In the genomic region with DNA sequence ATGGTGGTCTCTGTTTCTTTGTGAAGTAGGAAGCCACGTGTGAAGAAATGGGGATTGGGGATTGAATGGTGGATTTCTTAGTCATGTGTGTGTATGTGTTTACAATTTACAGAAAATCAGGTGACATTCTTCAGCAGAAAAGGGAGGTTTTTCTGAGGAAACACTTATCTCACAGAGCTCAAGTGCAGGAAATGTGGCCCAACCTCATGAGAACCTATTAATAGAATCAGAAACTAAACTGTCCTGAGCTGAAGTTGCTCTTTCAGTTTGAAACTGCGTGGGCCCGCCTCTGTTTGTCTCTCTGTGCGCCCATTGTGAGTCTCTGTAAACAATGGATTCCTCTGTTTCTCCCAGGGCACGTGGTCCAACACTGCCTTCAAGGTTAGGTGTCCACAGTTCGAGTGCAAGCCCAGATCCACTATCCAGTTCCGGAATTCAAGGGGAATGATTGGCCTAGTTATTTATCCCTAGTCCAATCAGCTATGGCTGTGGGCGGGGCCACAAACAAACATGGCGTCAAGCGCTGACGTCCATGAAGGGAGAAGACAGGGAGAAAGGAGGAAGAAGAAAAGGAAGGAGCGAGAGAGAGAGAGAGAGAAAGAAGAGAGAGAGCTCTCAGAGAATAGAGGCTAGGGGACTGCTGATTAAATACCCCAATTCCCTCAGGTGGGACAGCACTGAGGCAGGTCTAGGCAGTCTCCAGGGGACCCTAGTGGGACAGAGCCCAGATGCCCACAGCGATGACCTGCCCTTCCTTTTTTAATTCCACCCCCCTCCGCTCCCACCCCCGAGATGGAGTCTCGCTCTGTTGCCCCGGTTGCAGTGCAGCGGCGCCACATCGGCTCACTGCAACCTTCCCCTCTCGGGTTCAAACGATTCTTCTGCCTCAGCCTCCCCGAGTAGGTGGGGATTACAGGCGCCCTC, we compare ENCODE assay signal across 1 cellular context.
TF ChIP-seq lines count a peak whose summit lies in the region.

No MANE protein-coding gene starts in this region.

TF ChIP-seq in GM12878, 131 proteins besides CTCF, POLR2A, EP300 and RAD21 (continued from another document and continues in another):
- TF ChIP-seq, protein P1, sequence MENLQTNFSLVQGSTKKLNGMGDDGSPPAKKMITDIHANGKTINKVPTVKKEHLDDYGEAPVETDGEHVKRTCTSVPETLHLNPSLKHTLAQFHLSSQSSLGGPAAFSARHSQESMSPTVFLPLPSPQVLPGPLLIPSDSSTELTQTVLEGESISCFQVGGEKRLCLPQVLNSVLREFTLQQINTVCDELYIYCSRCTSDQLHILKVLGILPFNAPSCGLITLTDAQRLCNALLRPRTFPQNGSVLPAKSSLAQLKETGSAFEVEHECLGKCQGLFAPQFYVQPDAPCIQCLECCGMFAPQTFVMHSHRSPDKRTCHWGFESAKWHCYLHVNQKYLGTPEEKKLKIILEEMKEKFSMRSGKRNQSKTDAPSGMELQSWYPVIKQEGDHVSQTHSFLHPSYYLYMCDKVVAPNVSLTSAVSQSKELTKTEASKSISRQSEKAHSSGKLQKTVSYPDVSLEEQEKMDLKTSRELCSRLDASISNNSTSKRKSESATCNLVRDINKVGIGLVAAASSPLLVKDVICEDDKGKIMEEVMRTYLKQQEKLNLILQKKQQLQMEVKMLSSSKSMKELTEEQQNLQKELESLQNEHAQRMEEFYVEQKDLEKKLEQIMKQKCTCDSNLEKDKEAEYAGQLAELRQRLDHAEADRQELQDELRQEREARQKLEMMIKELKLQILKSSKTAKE (IDR thresholded peaks at IDR 0.05; ENCODE audit: low read depth, poor library complexity, severe bottlenecking), result peak; percentile 68
- TF ChIP-seq JUNB (IDR thresholded peaks at IDR 0.05) (no peak), PML (IDR thresholded peaks at IDR 0.05; ENCODE audit: low read length) (peak; percentile 73), ZZZ3 (IDR thresholded peaks at IDR 0.05; ENCODE audit: control insufficient read depth, insufficient read length, low read depth) (no peak), KAT2A (conservative IDR thresholded peaks at IDR 0.05; ENCODE audit: control insufficient read depth, low read depth, low read length) (no peak), ZNF622 (IDR thresholded peaks at IDR 0.05) (no peak), SMAD1 (IDR thresholded peaks at IDR 0.05; ENCODE audit: low read depth, partially characterized antibody) (peak; percentile 21), NBN (IDR thresholded peaks at IDR 0.05) (peak; percentile 19; the same call in 1 of the 2 replicates), CREB1 (IDR thresholded peaks at IDR 0.05; ENCODE audit: low read depth) (peak; percentile 57; the same call in 1 of the 2 replicates), NR2C2 (IDR thresholded peaks at IDR 0.05; ENCODE audit: borderline replicate concordance, control insufficient read depth, insufficient read length, low read depth) (no peak), CBX5 (IDR thresholded peaks at IDR 0.05; ENCODE audit: low read depth) (no peak), FOS (IDR thresholded peaks at IDR 0.05; ENCODE audit: borderline replicate concordance, extremely low read depth, insufficient read length) (peak; percentile 2), SMC3 (IDR thresholded peaks at IDR 0.05; ENCODE audit: borderline replicate concordance, low read length) (no peak), MTA2 (IDR thresholded peaks at IDR 0.05; ENCODE audit: low read depth) (peak; percentile 24; the same call in 1 of the 2 replicates), ESRRA (IDR thresholded peaks at IDR 0.05; ENCODE audit: low read length) (no peak), NFXL1 (IDR thresholded peaks at IDR 0.05; ENCODE audit: borderline replicate concordance) (no peak), SMARCA5 (IDR thresholded peaks at IDR 0.05) (0 out of 2 replicates have a peak, but pooled peaks have one; percentile 49), CHD2 (IDR thresholded peaks at IDR 0.05; ENCODE audit: borderline replicate concordance, low read depth, low read length) (no peak), TCF3 (IDR thresholded peaks at IDR 0.05; ENCODE audit: borderline replicate concordance, insufficient read depth, low read depth, low read length) (no peak), CBFB (IDR thresholded peaks at IDR 0.05; ENCODE audit: low read depth) (0 out of 2 replicates have a peak, but pooled peaks have one; percentile 63), HDAC6 (IDR thresholded peaks at IDR 0.05; ENCODE audit: unreplicated experiment) (no peak), SREBF1 (IDR thresholded peaks at IDR 0.05; ENCODE audit: low read length) (no peak), TAF1 (IDR thresholded peaks at IDR 0.05; ENCODE audit: borderline replicate concordance, low read depth, low read length) (peak; percentile 88), BHLHE40 (IDR thresholded peaks at IDR 0.05; ENCODE audit: borderline replicate concordance in 1 of 2, low read depth in 2 of 2, low read length in 1 of 2) (peak; percentile 59 to 70), SPI1 (IDR thresholded peaks at IDR 0.05; ENCODE audit: borderline replicate concordance, insufficient read depth, low read depth, low read length) (peak; percentile 52; the same call in 1 of the 2 replicates), PAX5 (IDR thresholded peaks at IDR 0.05; ENCODE audit: borderline replicate concordance, low read depth, low read length) (no peak), POU2F2 (IDR thresholded peaks at IDR 0.05; ENCODE audit: borderline replicate concordance, low read depth, low read length) (peak; percentile 59; the same call in 1 of the 3 replicates), DPF2 (IDR thresholded peaks at IDR 0.05) (no peak), FOXK2 (IDR thresholded peaks at IDR 0.05) (peak; percentile 86)
- TF ChIP-seq, protein P2, sequence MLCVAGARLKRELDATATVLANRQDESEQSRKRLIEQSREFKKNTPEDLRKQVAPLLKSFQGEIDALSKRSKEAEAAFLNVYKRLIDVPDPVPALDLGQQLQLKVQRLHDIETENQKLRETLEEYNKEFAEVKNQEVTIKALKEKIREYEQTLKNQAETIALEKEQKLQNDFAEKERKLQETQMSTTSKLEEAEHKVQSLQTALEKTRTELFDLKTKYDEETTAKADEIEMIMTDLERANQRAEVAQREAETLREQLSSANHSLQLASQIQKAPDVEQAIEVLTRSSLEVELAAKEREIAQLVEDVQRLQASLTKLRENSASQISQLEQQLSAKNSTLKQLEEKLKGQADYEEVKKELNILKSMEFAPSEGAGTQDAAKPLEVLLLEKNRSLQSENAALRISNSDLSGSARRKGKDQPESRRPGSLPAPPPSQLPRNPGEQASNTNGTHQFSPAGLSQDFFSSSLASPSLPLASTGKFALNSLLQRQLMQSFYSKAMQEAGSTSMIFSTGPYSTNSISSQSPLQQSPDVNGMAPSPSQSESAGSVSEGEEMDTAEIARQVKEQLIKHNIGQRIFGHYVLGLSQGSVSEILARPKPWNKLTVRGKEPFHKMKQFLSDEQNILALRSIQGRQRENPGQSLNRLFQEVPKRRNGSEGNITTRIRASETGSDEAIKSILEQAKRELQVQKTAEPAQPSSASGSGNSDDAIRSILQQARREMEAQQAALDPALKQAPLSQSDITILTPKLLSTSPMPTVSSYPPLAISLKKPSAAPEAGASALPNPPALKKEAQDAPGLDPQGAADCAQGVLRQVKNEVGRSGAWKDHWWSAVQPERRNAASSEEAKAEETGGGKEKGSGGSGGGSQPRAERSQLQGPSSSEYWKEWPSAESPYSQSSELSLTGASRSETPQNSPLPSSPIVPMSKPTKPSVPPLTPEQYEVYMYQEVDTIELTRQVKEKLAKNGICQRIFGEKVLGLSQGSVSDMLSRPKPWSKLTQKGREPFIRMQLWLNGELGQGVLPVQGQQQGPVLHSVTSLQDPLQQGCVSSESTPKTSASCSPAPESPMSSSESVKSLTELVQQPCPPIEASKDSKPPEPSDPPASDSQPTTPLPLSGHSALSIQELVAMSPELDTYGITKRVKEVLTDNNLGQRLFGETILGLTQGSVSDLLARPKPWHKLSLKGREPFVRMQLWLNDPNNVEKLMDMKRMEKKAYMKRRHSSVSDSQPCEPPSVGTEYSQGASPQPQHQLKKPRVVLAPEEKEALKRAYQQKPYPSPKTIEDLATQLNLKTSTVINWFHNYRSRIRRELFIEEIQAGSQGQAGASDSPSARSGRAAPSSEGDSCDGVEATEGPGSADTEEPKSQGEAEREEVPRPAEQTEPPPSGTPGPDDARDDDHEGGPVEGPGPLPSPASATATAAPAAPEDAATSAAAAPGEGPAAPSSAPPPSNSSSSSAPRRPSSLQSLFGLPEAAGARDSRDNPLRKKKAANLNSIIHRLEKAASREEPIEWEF (IDR thresholded peaks at IDR 0.05; ENCODE audit: insufficient replicate concordance, low read depth, low read length), result no peak
- TF ChIP-seq, protein P3, sequence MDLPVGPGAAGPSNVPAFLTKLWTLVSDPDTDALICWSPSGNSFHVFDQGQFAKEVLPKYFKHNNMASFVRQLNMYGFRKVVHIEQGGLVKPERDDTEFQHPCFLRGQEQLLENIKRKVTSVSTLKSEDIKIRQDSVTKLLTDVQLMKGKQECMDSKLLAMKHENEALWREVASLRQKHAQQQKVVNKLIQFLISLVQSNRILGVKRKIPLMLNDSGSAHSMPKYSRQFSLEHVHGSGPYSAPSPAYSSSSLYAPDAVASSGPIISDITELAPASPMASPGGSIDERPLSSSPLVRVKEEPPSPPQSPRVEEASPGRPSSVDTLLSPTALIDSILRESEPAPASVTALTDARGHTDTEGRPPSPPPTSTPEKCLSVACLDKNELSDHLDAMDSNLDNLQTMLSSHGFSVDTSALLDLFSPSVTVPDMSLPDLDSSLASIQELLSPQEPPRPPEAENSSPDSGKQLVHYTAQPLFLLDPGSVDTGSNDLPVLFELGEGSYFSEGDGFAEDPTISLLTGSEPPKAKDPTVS (IDR thresholded peaks at IDR 0.05; ENCODE audit: low read depth, low read length), result no peak
- TF ChIP-seq, protein P4, sequence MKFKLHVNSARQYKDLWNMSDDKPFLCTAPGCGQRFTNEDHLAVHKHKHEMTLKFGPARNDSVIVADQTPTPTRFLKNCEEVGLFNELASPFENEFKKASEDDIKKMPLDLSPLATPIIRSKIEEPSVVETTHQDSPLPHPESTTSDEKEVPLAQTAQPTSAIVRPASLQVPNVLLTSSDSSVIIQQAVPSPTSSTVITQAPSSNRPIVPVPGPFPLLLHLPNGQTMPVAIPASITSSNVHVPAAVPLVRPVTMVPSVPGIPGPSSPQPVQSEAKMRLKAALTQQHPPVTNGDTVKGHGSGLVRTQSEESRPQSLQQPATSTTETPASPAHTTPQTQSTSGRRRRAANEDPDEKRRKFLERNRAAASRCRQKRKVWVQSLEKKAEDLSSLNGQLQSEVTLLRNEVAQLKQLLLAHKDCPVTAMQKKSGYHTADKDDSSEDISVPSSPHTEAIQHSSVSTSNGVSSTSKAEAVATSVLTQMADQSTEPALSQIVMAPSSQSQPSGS (IDR thresholded peaks at IDR 0.05; ENCODE audit: low read length), result peak; percentile 68; the same call in 1 of the 2 replicates
- TF ChIP-seq, protein P5, sequence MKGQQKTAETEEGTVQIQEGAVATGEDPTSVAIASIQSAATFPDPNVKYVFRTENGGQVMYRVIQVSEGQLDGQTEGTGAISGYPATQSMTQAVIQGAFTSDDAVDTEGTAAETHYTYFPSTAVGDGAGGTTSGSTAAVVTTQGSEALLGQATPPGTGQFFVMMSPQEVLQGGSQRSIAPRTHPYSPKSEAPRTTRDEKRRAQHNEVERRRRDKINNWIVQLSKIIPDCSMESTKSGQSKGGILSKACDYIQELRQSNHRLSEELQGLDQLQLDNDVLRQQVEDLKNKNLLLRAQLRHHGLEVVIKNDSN (IDR thresholded peaks at IDR 0.05; ENCODE audit: borderline replicate concordance, extremely low read length, insufficient read depth, low read depth, low read length), result peak; percentile 60
- TF ChIP-seq, protein P6, sequence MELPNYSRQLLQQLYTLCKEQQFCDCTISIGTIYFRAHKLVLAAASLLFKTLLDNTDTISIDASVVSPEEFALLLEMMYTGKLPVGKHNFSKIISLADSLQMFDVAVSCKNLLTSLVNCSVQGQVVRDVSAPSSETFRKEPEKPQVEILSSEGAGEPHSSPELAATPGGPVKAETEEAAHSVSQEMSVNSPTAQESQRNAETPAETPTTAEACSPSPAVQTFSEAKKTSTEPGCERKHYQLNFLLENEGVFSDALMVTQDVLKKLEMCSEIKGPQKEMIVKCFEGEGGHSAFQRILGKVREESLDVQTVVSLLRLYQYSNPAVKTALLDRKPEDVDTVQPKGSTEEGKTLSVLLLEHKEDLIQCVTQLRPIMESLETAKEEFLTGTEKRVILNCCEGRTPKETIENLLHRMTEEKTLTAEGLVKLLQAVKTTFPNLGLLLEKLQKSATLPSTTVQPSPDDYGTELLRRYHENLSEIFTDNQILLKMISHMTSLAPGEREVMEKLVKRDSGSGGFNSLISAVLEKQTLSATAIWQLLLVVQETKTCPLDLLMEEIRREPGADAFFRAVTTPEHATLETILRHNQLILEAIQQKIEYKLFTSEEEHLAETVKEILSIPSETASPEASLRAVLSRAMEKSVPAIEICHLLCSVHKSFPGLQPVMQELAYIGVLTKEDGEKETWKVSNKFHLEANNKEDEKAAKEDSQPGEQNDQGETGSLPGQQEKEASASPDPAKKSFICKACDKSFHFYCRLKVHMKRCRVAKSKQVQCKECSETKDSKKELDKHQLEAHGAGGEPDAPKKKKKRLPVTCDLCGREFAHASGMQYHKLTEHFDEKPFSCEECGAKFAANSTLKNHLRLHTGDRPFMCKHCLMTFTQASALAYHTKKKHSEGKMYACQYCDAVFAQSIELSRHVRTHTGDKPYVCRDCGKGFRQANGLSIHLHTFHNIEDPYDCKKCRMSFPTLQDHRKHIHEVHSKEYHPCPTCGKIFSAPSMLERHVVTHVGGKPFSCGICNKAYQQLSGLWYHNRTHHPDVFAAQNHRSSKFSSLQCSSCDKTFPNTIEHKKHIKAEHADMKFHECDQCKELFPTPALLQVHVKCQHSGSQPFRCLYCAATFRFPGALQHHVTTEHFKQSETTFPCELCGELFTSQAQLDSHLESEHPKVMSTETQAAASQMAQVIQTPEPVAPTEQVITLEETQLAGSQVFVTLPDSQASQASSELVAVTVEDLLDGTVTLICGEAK (IDR thresholded peaks at IDR 0.05; ENCODE audit: borderline replicate concordance), result no peak; the same call in 1 of the 2 replicates
- TF ChIP-seq, protein P7, sequence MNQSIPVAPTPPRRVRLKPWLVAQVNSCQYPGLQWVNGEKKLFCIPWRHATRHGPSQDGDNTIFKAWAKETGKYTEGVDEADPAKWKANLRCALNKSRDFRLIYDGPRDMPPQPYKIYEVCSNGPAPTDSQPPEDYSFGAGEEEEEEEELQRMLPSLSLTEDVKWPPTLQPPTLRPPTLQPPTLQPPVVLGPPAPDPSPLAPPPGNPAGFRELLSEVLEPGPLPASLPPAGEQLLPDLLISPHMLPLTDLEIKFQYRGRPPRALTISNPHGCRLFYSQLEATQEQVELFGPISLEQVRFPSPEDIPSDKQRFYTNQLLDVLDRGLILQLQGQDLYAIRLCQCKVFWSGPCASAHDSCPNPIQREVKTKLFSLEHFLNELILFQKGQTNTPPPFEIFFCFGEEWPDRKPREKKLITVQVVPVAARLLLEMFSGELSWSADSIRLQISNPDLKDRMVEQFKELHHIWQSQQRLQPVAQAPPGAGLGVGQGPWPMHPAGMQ (IDR thresholded peaks at IDR 0.05; ENCODE audit: borderline replicate concordance), result no peak
